ENCODE assay signal across 8 cellular contexts in the genomic region with DNA sequence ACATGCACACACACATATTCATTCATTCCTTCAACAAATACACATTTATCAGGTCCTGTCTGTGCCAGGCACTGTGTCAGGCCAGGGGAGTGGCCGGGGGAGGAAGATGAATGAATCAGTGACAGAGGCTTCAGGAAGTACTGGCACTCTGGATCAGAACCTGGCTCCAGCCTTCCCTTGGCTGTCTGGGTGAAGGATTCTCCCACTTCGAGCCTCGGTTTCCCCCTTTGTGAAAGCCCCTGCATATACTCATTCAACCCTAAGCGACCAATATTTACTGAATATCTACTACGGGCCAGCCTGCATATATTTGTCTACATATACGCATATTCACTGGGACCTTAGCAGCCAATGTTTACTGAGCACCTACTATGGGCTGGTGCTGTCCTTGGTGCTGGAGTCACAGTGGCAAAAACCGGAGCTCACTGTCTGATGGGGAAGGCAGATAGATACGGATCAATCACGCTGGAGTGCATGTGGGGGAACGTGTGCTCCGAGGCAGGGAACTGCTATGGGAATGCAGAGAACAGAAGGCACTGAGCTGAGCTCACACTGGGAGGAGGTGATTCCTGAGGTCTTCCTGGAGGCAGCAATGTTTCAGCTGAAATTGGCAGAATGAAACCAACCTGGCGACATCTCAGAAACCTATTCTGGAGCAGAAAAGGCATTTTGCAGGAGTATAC. TPM values are rescaled to one million over a fixed set of nuclear protein-coding genes. Genes with fewer than 3 reads are reported as not detected.
DNase-seq lines count a peak whose midpoint lies in the region; ATAC-seq and FAIRE-seq lines count a peak whose summit lies in the region.

No MANE protein-coding gene starts in this region.

- no peaks in the 10 kb centered on the region for H3K27me3 ChIP-seq in iPS DF 6.9 (ENCODE audit: control insufficient read depth, insufficient read depth, low read length)

- peak overlapping the region; percentile 77 for H3K4me3 Mint-ChIP-seq in activated CD8-positive, alpha-beta memory T cell treated with anti-CD3 and anti-CD28 coated beads, Interleukin-2, amount 10 ng/mL, durations not matched to agents 7 days and 5 days
- H3K4me3 Mint-ChIP-seq in activated CD4-positive, alpha-beta memory T cell treated with anti-CD3 and anti-CD28 coated beads, Interleukin-2, amount 10 ng/mL, durations not matched to agents 7 days and 5 days = peak overlapping the region; percentile 84
- H3K4me3 Mint-ChIP-seq in stimulated activated memory B cell treated with anti-CD40 and anti-IgM and Interleukin-4, amounts not matched to agents 10 μg/mL and 1 μg/mL and 100 μg/mL, for 72 hours = peak overlapping the region; percentile 78

- WGBS in iPS DF 6.9 (ENCODE audit: insufficient coverage, insufficient read length) = no CpG with 5 or more reads among the region's 12 CpGs

- H3K27ac ChIP-seq in iPS DF 6.9 (ENCODE audit: low read length) = no peak overlapping the region

- POLR2A ChIA-PET in activated CD4-positive, alpha-beta memory T cell treated with anti-CD3 and anti-CD28 coated beads, Interleukin-2, amount 10 ng/mL, durations not matched to agents 7 days and 5 days (lab: Charles Lee) = interaction anchor here (0.8 to 2.7 kb wide), 6 partner anchors 11 to 55 kb away, joined by 3 to 12 read pairs (median 5); a partner anchor contains a TSS

- peaks cover 20% of the 10 kb centered on the region for H3K36me3 ChIP-seq in iPS DF 6.9 (ENCODE audit: control insufficient read depth, insufficient read depth, low read length)

- H3K9me3 Mint-ChIP-seq in activated CD8-positive, alpha-beta memory T cell treated with anti-CD3 and anti-CD28 coated beads, Interleukin-2, amount 10 ng/mL, durations not matched to agents 7 days and 5 days (ENCODE audit: low read depth) = no peaks in the 10 kb centered on the region
- no peaks in the 10 kb centered on the region for H3K9me3 Mint-ChIP-seq in activated CD4-positive, alpha-beta memory T cell treated with anti-CD3 and anti-CD28 coated beads, Interleukin-2, amount 10 ng/mL, durations not matched to agents 7 days and 5 days
- no peaks in the 10 kb centered on the region for H3K9me3 Mint-ChIP-seq in stimulated activated memory B cell treated with anti-CD40 and anti-IgM and Interleukin-4, amounts not matched to agents 10 μg/mL and 1 μg/mL and 100 μg/mL, for 72 hours

- CTCF ChIA-PET in activated CD8-positive, alpha-beta memory T cell treated with anti-CD3 and anti-CD28 coated beads, Interleukin-2, amount 10 ng/mL, durations not matched to agents 7 days and 5 days (lab: Charles Lee) = interaction anchor here (0.7 to 2.2 kb wide), 4 partner anchors 25 to 77 kb away, joined by 3 to 8 read pairs (median 4); no protein-coding TSS in a partner anchor
- CTCF ChIA-PET in activated CD4-positive, alpha-beta memory T cell treated with anti-CD3 and anti-CD28 coated beads, Interleukin-2, amount 10 ng/mL, durations not matched to agents 7 days and 5 days (lab: Charles Lee) = interaction anchor here (0.7 to 1.5 kb wide), 4 partner anchors 24 to 52 kb away, joined by 3 to 5 read pairs (median 4); a partner anchor contains a TSS

- peak overlapping the region; percentile 94; the same call in 1 of the 2 replicates for H3K4me3 ChIP-seq in iPS DF 6.9 (ENCODE audit: low read length)

- H3K27ac Mint-ChIP-seq in activated CD8-positive, alpha-beta memory T cell treated with anti-CD3 and anti-CD28 coated beads, Interleukin-2, amount 10 ng/mL, durations not matched to agents 7 days and 5 days = peak overlapping the region; percentile 53
- H3K27ac Mint-ChIP-seq in activated CD4-positive, alpha-beta memory T cell treated with anti-CD3 and anti-CD28 coated beads, Interleukin-2, amount 10 ng/mL, durations not matched to agents 7 days and 5 days = peak overlapping the region; percentile 44
- peak overlapping the region; percentile 76 for H3K27ac Mint-ChIP-seq in stimulated activated memory B cell treated with anti-CD40 and anti-IgM and Interleukin-4, amounts not matched to agents 10 μg/mL and 1 μg/mL and 100 μg/mL, for 72 hours

- 0 out of 2 replicates have a peak, but pooled peaks cover 1% of the 10 kb centered on the region for H3K4me1 ChIP-seq in iPS DF 6.9 (ENCODE audit: control insufficient read depth, insufficient read depth, low read length)

- DNase-seq in activated CD8-positive, alpha-beta memory T cell treated with anti-CD3 and anti-CD28 coated beads, Interleukin-2, amount 10 ng/mL, durations not matched to agents 7 days and 5 days = peak; percentile 45
- no peak for DNase-seq in activated CD8-positive, alpha-beta memory T cell treated with anti-CD3 and anti-CD28 coated beads, Interleukin-2, amount 50 U/mL, for 48 hours
- no peak for DNase-seq in activated CD4-positive, alpha-beta memory T cell treated with anti-CD3 and anti-CD28 coated beads, Interleukin-2, amount 10 ng/mL, durations not matched to agents 7 days and 5 days
- DNase-seq in iPS DF 6.9 (ENCODE audit: low read depth, low spot score) (no peak), NCI-H2107 treated with DMSO at 0.1 percent for 48 hours (lab: John Stamatoyannopoulos, UW; ENCODE audit: unreplicated experiment) (no peak), HTR-8/SVneo (ENCODE audit: insufficient read length, low spot score) (no peak)

- ATAC-seq in activated CD8-positive, alpha-beta memory T cell treated with anti-CD3 and anti-CD28 coated beads, Interleukin-2, amount 10 ng/mL, durations not matched to agents 7 days and 5 days = no peak
- no peak for ATAC-seq in stimulated activated memory B cell treated with anti-CD40 and anti-IgM and Interleukin-4, amounts not matched to agents 10 μg/mL and 1 μg/mL and 100 μg/mL, for 72 hours
- ATAC-seq in GM21723 (IDR thresholded peaks at IDR 0.05; ENCODE audit: unreplicated experiment) = no peak

- peaks cover 9% of the 10 kb centered on the region for H3K36me3 Mint-ChIP-seq in activated CD8-positive, alpha-beta memory T cell treated with anti-CD3 and anti-CD28 coated beads, Interleukin-2, amount 10 ng/mL, durations not matched to agents 7 days and 5 days
- H3K36me3 Mint-ChIP-seq in activated CD4-positive, alpha-beta memory T cell treated with anti-CD3 and anti-CD28 coated beads, Interleukin-2, amount 10 ng/mL, durations not matched to agents 7 days and 5 days (ENCODE audit: low read depth) = peaks cover 9% of the 10 kb centered on the region
- H3K36me3 Mint-ChIP-seq in stimulated activated memory B cell treated with anti-CD40 and anti-IgM and Interleukin-4, amounts not matched to agents 10 μg/mL and 1 μg/mL and 100 μg/mL, for 72 hours = peaks cover 19% of the 10 kb centered on the region

- H3K27me3 Mint-ChIP-seq in activated CD8-positive, alpha-beta memory T cell treated with anti-CD3 and anti-CD28 coated beads, Interleukin-2, amount 10 ng/mL, durations not matched to agents 7 days and 5 days = peaks cover 13% of the 10 kb centered on the region
- H3K27me3 Mint-ChIP-seq in activated CD4-positive, alpha-beta memory T cell treated with anti-CD3 and anti-CD28 coated beads, Interleukin-2, amount 10 ng/mL, durations not matched to agents 7 days and 5 days = peaks cover 17% of the 10 kb centered on the region
- H3K27me3 Mint-ChIP-seq in stimulated activated memory B cell treated with anti-CD40 and anti-IgM and Interleukin-4, amounts not matched to agents 10 μg/mL and 1 μg/mL and 100 μg/mL, for 72 hours = no peaks in the 10 kb centered on the region

- peaks cover 24% of the 10 kb centered on the region for H3K4me1 Mint-ChIP-seq in activated CD8-positive, alpha-beta memory T cell treated with anti-CD3 and anti-CD28 coated beads, Interleukin-2, amount 10 ng/mL, durations not matched to agents 7 days and 5 days
- peaks cover 27% of the 10 kb centered on the region for H3K4me1 Mint-ChIP-seq in activated CD4-positive, alpha-beta memory T cell treated with anti-CD3 and anti-CD28 coated beads, Interleukin-2, amount 10 ng/mL, durations not matched to agents 7 days and 5 days
- peaks cover 30% of the 10 kb centered on the region for H3K4me1 Mint-ChIP-seq in stimulated activated memory B cell treated with anti-CD40 and anti-IgM and Interleukin-4, amounts not matched to agents 10 μg/mL and 1 μg/mL and 100 μg/mL, for 72 hours

- no peak for FAIRE-seq in HTR-8/SVneo (lab: Jason Lieb, UNC)

- no peaks in the 10 kb centered on the region for H3K9me3 ChIP-seq in iPS DF 6.9 (ENCODE audit: control insufficient read depth, insufficient read depth, low read length)

RNA-seq across cellular contexts. Expression of a gene that starts 0.6 kb away (rescaled TPM):
- 1 to 10 TPM; 5.6 to 7.5 TPM for total RNA-seq in activated CD8-positive, alpha-beta memory T cell treated with anti-CD3 and anti-CD28 coated beads, Interleukin-2, amount 10 ng/mL, durations not matched to agents 7 days and 5 days
- 1 to 10 TPM; 6.4 to 6.6 TPM for total RNA-seq in activated CD4-positive, alpha-beta memory T cell treated with anti-CD3 and anti-CD28 coated beads, Interleukin-2, amount 10 ng/mL, durations not matched to agents 7 days and 5 days

RNA-seq across cellular contexts. Expression of a gene that starts 18.0 kb away (rescaled TPM):
- 10 to 100 TPM; 13.0 to 15.7 TPM for total RNA-seq in activated CD8-positive, alpha-beta memory T cell treated with anti-CD3 and anti-CD28 coated beads, Interleukin-2, amount 10 ng/mL, durations not matched to agents 7 days and 5 days
- total RNA-seq in activated CD4-positive, alpha-beta memory T cell treated with anti-CD3 and anti-CD28 coated beads, Interleukin-2, amount 10 ng/mL, durations not matched to agents 7 days and 5 days = 10 to 100 TPM; 10.9 to 11.7 TPM

RNA-seq across cellular contexts. Expression of a gene that starts 18.8 kb away (rescaled TPM):
- total RNA-seq in activated CD8-positive, alpha-beta memory T cell treated with anti-CD3 and anti-CD28 coated beads, Interleukin-2, amount 10 ng/mL, durations not matched to agents 7 days and 5 days = 10 to 100 TPM; 26.5 to 30.2 TPM
- 10 to 100 TPM; 35.4 to 37.3 TPM for total RNA-seq in activated CD4-positive, alpha-beta memory T cell treated with anti-CD3 and anti-CD28 coated beads, Interleukin-2, amount 10 ng/mL, durations not matched to agents 7 days and 5 days

RNA-seq across cellular contexts. Expression of a gene that starts 24.2 kb away (rescaled TPM):
- total RNA-seq in activated CD8-positive, alpha-beta memory T cell treated with anti-CD3 and anti-CD28 coated beads, Interleukin-2, amount 10 ng/mL, durations not matched to agents 7 days and 5 days = 10 to 100 TPM; 14.4 to 16.7 TPM
- 10 to 100 TPM; 15.3 to 15.4 TPM for total RNA-seq in activated CD4-positive, alpha-beta memory T cell treated with anti-CD3 and anti-CD28 coated beads, Interleukin-2, amount 10 ng/mL, durations not matched to agents 7 days and 5 days

RNA-seq across cellular contexts. Expression of a gene that starts 35.9 kb away (rescaled TPM):
- not detected for total RNA-seq in activated CD8-positive, alpha-beta memory T cell treated with anti-CD3 and anti-CD28 coated beads, Interleukin-2, amount 10 ng/mL, durations not matched to agents 7 days and 5 days
- not detected for total RNA-seq in activated CD4-positive, alpha-beta memory T cell treated with anti-CD3 and anti-CD28 coated beads, Interleukin-2, amount 10 ng/mL, durations not matched to agents 7 days and 5 days
